16 cellular contexts compared by ENCODE assay signal in genomic region chrX:47180346-47180745, GRCh38. TPM values are rescaled to one million over a fixed set of nuclear protein-coding genes. Genes with fewer than 3 reads are reported as not detected.
A peak's percentile ranks its signal among the peaks of the same experiment; 100 is the strongest.
DNase-seq lines count a peak whose midpoint lies in the region; ATAC-seq and TF ChIP-seq lines count a peak whose summit lies in the region.
"Had no signal": no experiment of that assay in that cellular context is flagged by ENCODE, and none has a peak within 500 bp of the region (broad histone marks: within the 10 kb centered on the region; RNA-seq: fewer than 3 reads in every experiment).

No MANE protein-coding gene starts in this region.

- no peaks in the 10 kb centered on the region for H3K4me1 ChIP-seq in BE2C
- H3K4me1 ChIP-seq: A549, BLaER1 had no signal

- DNase-seq in activated effector memory CD4-positive, alpha-beta T cell treated with anti-CD3 and anti-CD28 coated beads, Interleukin-2, amount 50 U/mL, for 16 hours: peak; percentile 21
- no peak for DNase-seq in activated effector memory CD4-positive, alpha-beta T cell treated with Interleukin-2 at 50 U/mL for 16 hours
- DNase-seq in endothelial cell (ENCODE audit: low spot score) (no peak), posterior vena cava (ENCODE audit: low spot score) (peak; percentile 26), BE2C (no peak), HPDE6-E6E7 (ENCODE audit: extremely low spot score) (no peak)
- no peak for DNase-seq in activated naive CD8-positive, alpha-beta T cell treated with anti-CD3 and anti-CD28 coated beads, Interleukin-2, amount 50 U/mL, for 24 hours
- DNase-seq: AML-193; CD4-positive, alpha-beta memory T cell; DMS153; DMS79; H9 had no signal

- intact Hi-C loops in posterior vena cava (cut with DNase I): no loop called here

- H3K4me1 Mint-ChIP-seq in endothelial cell (ENCODE audit: unreplicated experiment): no peaks in the 10 kb centered on the region
- H3K4me1 Mint-ChIP-seq in activated naive CD8-positive, alpha-beta T cell treated with anti-CD3 and anti-CD28 coated beads, Interleukin-2, amount 50 U/mL, for 24 hours: no peaks in the 10 kb centered on the region
- H3K4me1 Mint-ChIP-seq: CD14-positive monocyte; CD4-positive, alpha-beta memory T cell; H9 had no signal

- H3K9me3 ChIP-seq in BE2C: no peaks in the 10 kb centered on the region
- H3K9me3 ChIP-seq: A549, BLaER1 had no signal

- no peaks in the 10 kb centered on the region for H3K9me3 Mint-ChIP-seq in endothelial cell (ENCODE audit: unreplicated experiment)
- H3K9me3 Mint-ChIP-seq in activated naive CD8-positive, alpha-beta T cell treated with anti-CD3 and anti-CD28 coated beads, Interleukin-2, amount 50 U/mL, for 24 hours: no peaks in the 10 kb centered on the region
- H3K9me3 Mint-ChIP-seq: CD4-positive, alpha-beta memory T cell had no signal

- peaks cover 16% of the 10 kb centered on the region for H3K36me3 Mint-ChIP-seq in endothelial cell (ENCODE audit: low read depth, unreplicated experiment)
- H3K36me3 Mint-ChIP-seq in activated naive CD8-positive, alpha-beta T cell treated with anti-CD3 and anti-CD28 coated beads, Interleukin-2, amount 50 U/mL, for 24 hours (ENCODE audit: low read depth): peaks cover 16% of the 10 kb centered on the region

- H3K4me3 ChIP-seq in BE2C (ENCODE audit: low read depth, low read length): no peak overlapping the region
- H3K4me3 ChIP-seq: A549, BLaER1, GM12878 had no signal

- H3K27ac Mint-ChIP-seq in endothelial cell (ENCODE audit: unreplicated experiment): no peak overlapping the region
- H3K27ac Mint-ChIP-seq in activated naive CD8-positive, alpha-beta T cell treated with anti-CD3 and anti-CD28 coated beads, Interleukin-2, amount 50 U/mL, for 24 hours: no peak overlapping the region

- H3K36me3 ChIP-seq in BE2C: peaks cover 46% of the 10 kb centered on the region

- H3K4me3 Mint-ChIP-seq in endothelial cell (ENCODE audit: unreplicated experiment): peak overlapping the region; percentile 56
- H3K4me3 Mint-ChIP-seq in activated naive CD8-positive, alpha-beta T cell treated with anti-CD3 and anti-CD28 coated beads, Interleukin-2, amount 50 U/mL, for 24 hours: no peak overlapping the region
- H3K4me3 Mint-ChIP-seq: CD14-positive monocyte; CD4-positive, alpha-beta memory T cell; H9 had no signal

- H3K27me3 ChIP-seq in BE2C: no peaks in the 10 kb centered on the region

- H3K27me3 Mint-ChIP-seq in endothelial cell (ENCODE audit: unreplicated experiment): peaks cover 3% of the 10 kb centered on the region
- no peaks in the 10 kb centered on the region for H3K27me3 Mint-ChIP-seq in activated naive CD8-positive, alpha-beta T cell treated with anti-CD3 and anti-CD28 coated beads, Interleukin-2, amount 50 U/mL, for 24 hours
- H3K27me3 Mint-ChIP-seq: CD4-positive, alpha-beta memory T cell had no signal

- TF ChIP-seq CTCF in endothelial cell (IDR thresholded peaks at IDR 0.05; ENCODE audit: unreplicated experiment) (no peak), BE2C (IDR thresholded peaks at IDR 0.05; ENCODE audit: low read depth, low read length) (no peak)

- no peak for ATAC-seq in activated naive CD8-positive, alpha-beta T cell treated with anti-CD3 and anti-CD28 coated beads, Interleukin-2, amount 50 U/mL, for 24 hours
- ATAC-seq: GM12878 had no signal

RNA-seq across cellular contexts. Expression of gene UBA1, which starts 13.3 kb away (rescaled TPM):
- 246 TPM for total RNA-seq in endothelial cell (ENCODE audit: unreplicated experiment)
- total RNA-seq in posterior vena cava: 100 to 1,000 TPM; 151 to 179 TPM
- polyA plus RNA-seq in BE2C (2012; ENCODE audit: insufficient read depth, insufficient read length, low read depth): 174 TPM

RNA-seq across cellular contexts. Expression of gene RBM10, which starts 35.3 kb away (rescaled TPM):
- total RNA-seq in endothelial cell (ENCODE audit: unreplicated experiment) (42.1 TPM), posterior vena cava (10 to 100 TPM; 17.8 to 20.8 TPM)
- 66.3 TPM for polyA plus RNA-seq in BE2C (2012; ENCODE audit: insufficient read depth, insufficient read length, low read depth)

RNA-seq across cellular contexts. Expression of gene NDUFB11, which starts 35.8 kb away (rescaled TPM):
- total RNA-seq in endothelial cell (ENCODE audit: unreplicated experiment) (81.5 TPM), posterior vena cava (10 to 100 TPM; 35.7 to 44.0 TPM)
- polyA plus RNA-seq in BE2C (2012; ENCODE audit: insufficient read depth, insufficient read length, low read depth): 311 TPM

RNA-seq across cellular contexts. Expression of gene CDK16, which starts 38.1 kb away (rescaled TPM):
- total RNA-seq in endothelial cell (ENCODE audit: unreplicated experiment) (103 TPM), posterior vena cava (10 to 100 TPM; 53.5 to 55.3 TPM)
- polyA plus RNA-seq in BE2C (2012; ENCODE audit: insufficient read depth, insufficient read length, low read depth): 139 TPM

RNA-seq across cellular contexts. Expression of gene USP11, which starts 52.5 kb away (rescaled TPM):
- total RNA-seq in endothelial cell (ENCODE audit: unreplicated experiment): 72.5 TPM
- 10 to 100 TPM; 50.2 to 61.6 TPM for total RNA-seq in posterior vena cava
- polyA plus RNA-seq in BE2C (2012; ENCODE audit: insufficient read depth, insufficient read length, low read depth): 95.9 TPM

Comparison
In these comparisons a context has a peak if more than half of its experiments do, and no peak if none do; other contexts are left out.
1. DNase-seq: peak in activated effector memory CD4-positive, alpha-beta T cell treated with anti-CD3 and anti-CD28 coated beads, Interleukin-2, amount 50 U/mL, for 16 hours (single experiment) and posterior vena cava (single experiment); none in activated effector memory CD4-positive, alpha-beta T cell treated with Interleukin-2 at 50 U/mL for 16 hours (single experiment), endothelial cell (single experiment), activated naive CD8-positive, alpha-beta T cell treated with anti-CD3 and anti-CD28 coated beads, Interleukin-2, amount 50 U/mL, for 24 hours (single experiment), BE2C (single experiment) and HPDE6-E6E7 (single experiment).